27 cellular contexts compared by ENCODE assay signal in the genomic region with DNA sequence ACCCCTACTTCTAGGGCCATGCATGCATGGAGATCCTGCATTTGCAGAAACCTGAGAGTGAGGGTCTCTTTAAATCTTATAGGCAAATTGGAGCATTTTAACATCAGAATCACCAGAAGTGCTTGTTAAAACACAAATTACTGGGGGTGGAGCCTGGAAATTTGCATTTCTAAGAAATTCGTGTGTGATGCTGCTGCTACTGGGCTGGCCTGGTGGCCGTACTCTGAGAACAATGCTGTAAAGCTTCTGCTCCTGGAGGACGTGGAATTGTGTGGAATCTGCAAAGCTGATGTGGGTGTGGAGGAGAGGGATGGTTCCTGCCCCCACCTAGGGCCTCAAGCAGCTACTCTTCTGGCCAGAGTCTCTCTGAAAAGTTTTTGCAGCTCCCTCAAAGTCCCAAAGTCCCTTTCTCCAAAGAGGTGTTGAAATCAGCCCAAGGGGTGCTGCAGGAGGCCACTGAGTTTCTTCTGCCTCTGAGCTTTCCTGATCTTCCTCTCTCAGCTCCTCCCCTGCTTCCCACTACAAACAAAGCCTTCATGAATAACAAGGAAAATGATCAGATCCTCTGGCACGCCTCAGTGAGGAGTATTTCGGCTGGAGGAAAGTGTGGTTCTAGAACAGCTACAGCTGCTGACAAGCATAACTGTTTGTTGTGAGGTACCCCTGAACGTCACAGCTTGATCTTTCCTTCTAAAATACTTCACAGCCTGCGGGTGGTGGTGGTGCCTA.
"Had no signal": no experiment of that assay in that cellular context is flagged by ENCODE, and none has a peak within 500 bp of the region (broad histone marks: within the 10 kb centered on the region; RNA-seq: fewer than 3 reads in every experiment).

No MANE protein-coding gene starts in this region.

- H3K4me1 ChIP-seq: foreskin keratinocyte, neural progenitor cell, parathyroid adenoma, spleen, testis, tibial artery had no signal

- H3K27me3 Mint-ChIP-seq: memory B cell; naive B cell; natural killer cell treated with Interleukin-12 subunit alpha and Interleukin-12 subunit beta and Interleukin-15 and Interleukin-18, amount 100 ng/mL, for 72 hours; progenitor cell of endocrine pancreas; stimulated activated naive B cell treated with anti-CD40 and anti-IgM and Interleukin-4, amounts not matched to agents 10 μg/mL and 1 μg/mL and 100 μg/mL, for 72 hours; stimulated activated naive CD8-positive, alpha-beta T cell treated with anti-CD3 and anti-CD28 coated beads, Interleukin-15, amount 100 ng/mL, for 72 hours had no signal

- H3K9me3 Mint-ChIP-seq: mesothelial cell of epicardium, neural progenitor cell, type B pancreatic cell had no signal

- H3K27ac Mint-ChIP-seq: immature natural killer cell; memory B cell; mesothelial cell of epicardium; naive B cell; natural killer cell treated with Interleukin-12 subunit alpha and Interleukin-12 subunit beta and Interleukin-15 and Interleukin-18, amount 100 ng/mL, for 72 hours; neural progenitor cell; progenitor cell of endocrine pancreas; stimulated activated naive B cell treated with anti-CD40 and anti-IgM and Interleukin-4, amounts not matched to agents 10 μg/mL and 1 μg/mL and 100 μg/mL, for 72 hours; stimulated activated naive CD8-positive, alpha-beta T cell treated with anti-CD3 and anti-CD28 coated beads, Interleukin-15, amount 100 ng/mL, for 72 hours; type B pancreatic cell had no signal

- DNase-seq: dermis blood vessel endothelial cell; effector memory CD4-positive, alpha-beta T cell; foreskin keratinocyte; heart left ventricle; immature natural killer cell; islet precursor cell; kidney glomerular epithelial cell; left colon; mucosa of descending colon; naive B cell; spleen; stimulated activated naive B cell treated with anti-CD40 and anti-IgM and Interleukin-4, amounts not matched to agents 10 μg/mL and 1 μg/mL and 100 μg/mL, for 72 hours; stimulated activated naive CD8-positive, alpha-beta T cell treated with anti-CD3 and anti-CD28 coated beads, Interleukin-15, amount 100 ng/mL, for 72 hours; testis; tibial artery had no signal

- H3K4me1 Mint-ChIP-seq: immature natural killer cell; memory B cell; mesothelial cell of epicardium; naive B cell; stimulated activated naive B cell treated with anti-CD40 and anti-IgM and Interleukin-4, amounts not matched to agents 10 μg/mL and 1 μg/mL and 100 μg/mL, for 72 hours; stimulated activated naive CD8-positive, alpha-beta T cell treated with anti-CD3 and anti-CD28 coated beads, Interleukin-15, amount 100 ng/mL, for 72 hours had no signal

- H3K4me2 ChIP-seq: hepatocyte, neural progenitor cell had no signal

- H2AFZ ChIP-seq: hepatocyte, neural progenitor cell, parathyroid adenoma had no signal

- H3K79me2 ChIP-seq: hepatocyte, parathyroid adenoma had no signal

- H3K36me3 Mint-ChIP-seq: memory B cell; mesothelial cell of epicardium; naive B cell; natural killer cell treated with Interleukin-12 subunit alpha and Interleukin-12 subunit beta and Interleukin-15 and Interleukin-18, amount 100 ng/mL, for 72 hours; neural progenitor cell; stimulated activated naive B cell treated with anti-CD40 and anti-IgM and Interleukin-4, amounts not matched to agents 10 μg/mL and 1 μg/mL and 100 μg/mL, for 72 hours; type B pancreatic cell had no signal

- H3K9ac ChIP-seq: neural progenitor cell, parathyroid adenoma had no signal

- H3K9me3 ChIP-seq: esophagus muscularis mucosa, gastroesophageal sphincter, heart left ventricle, mucosa of descending colon, spleen, testis, tibial artery had no signal

- H3K4me3 Mint-ChIP-seq: immature natural killer cell; memory B cell; mesothelial cell of epicardium; naive B cell; natural killer cell treated with Interleukin-12 subunit alpha and Interleukin-12 subunit beta and Interleukin-15 and Interleukin-18, amount 100 ng/mL, for 72 hours; neural progenitor cell; stimulated activated naive B cell treated with anti-CD40 and anti-IgM and Interleukin-4, amounts not matched to agents 10 μg/mL and 1 μg/mL and 100 μg/mL, for 72 hours; stimulated activated naive CD8-positive, alpha-beta T cell treated with anti-CD3 and anti-CD28 coated beads, Interleukin-15, amount 100 ng/mL, for 72 hours; type B pancreatic cell had no signal

- H3K27ac ChIP-seq: coronary artery, esophagus muscularis mucosa, foreskin keratinocyte, gastroesophageal sphincter, hepatocyte, neural progenitor cell, parathyroid adenoma, skin epidermis, spleen, testis, tibial artery had no signal

- ATAC-seq: foreskin keratinocyte; left colon; mucosa of descending colon; natural killer cell treated with Interleukin-12 subunit alpha and Interleukin-12 subunit beta and Interleukin-15 and Interleukin-18, amount 100 ng/mL, for 72 hours; stimulated activated naive B cell treated with anti-CD40 and anti-IgM and Interleukin-4, amounts not matched to agents 10 μg/mL and 1 μg/mL and 100 μg/mL, for 72 hours; stimulated activated naive CD8-positive, alpha-beta T cell treated with anti-CD3 and anti-CD28 coated beads, Interleukin-15, amount 100 ng/mL, for 72 hours had no signal

- H3K27me3 ChIP-seq: esophagus muscularis mucosa, foreskin keratinocyte, gastroesophageal sphincter, heart left ventricle, hepatocyte, neural progenitor cell, spleen, testis, tibial artery had no signal
